11 cellular contexts compared by ENCODE assay signal in genomic region chr6:20976391-20976790, GRCh38.
"Had no signal": no experiment of that assay in that cellular context is flagged by ENCODE, and none has a peak within 500 bp of the region (broad histone marks: within the 10 kb centered on the region; RNA-seq: fewer than 3 reads in every experiment).

No MANE protein-coding gene starts in this region.

- H3K9me3 Mint-ChIP-seq: GM23338, H9, HFFc6 had no signal

- H3K4me1 ChIP-seq: HAP-1 had no signal

- H3K9ac ChIP-seq: GM23248 had no signal

- H3K27ac Mint-ChIP-seq: GM23338, H9, HFFc6 had no signal

- H3K4me3 Mint-ChIP-seq: GM23338, H9, HFFc6 had no signal

- H3K4me3 ChIP-seq: GM23248, GM23338, HAP-1 had no signal

- DNase-seq: GM23248, GOT3, H7, H9, HCEC 1CT, HFFc6 had no signal

- H3K36me3 ChIP-seq: HAP-1 had no signal

- H3K9me3 ChIP-seq: HAP-1 had no signal

- ATAC-seq: GM23338, HCT116 had no signal

- H3K27ac ChIP-seq: GM23248 had no signal

- H3K4me1 Mint-ChIP-seq: GM23338, H9 had no signal

- FAIRE-seq: H1, H54 had no signal
